9 cellular contexts compared by ENCODE assay signal in the genomic region with DNA sequence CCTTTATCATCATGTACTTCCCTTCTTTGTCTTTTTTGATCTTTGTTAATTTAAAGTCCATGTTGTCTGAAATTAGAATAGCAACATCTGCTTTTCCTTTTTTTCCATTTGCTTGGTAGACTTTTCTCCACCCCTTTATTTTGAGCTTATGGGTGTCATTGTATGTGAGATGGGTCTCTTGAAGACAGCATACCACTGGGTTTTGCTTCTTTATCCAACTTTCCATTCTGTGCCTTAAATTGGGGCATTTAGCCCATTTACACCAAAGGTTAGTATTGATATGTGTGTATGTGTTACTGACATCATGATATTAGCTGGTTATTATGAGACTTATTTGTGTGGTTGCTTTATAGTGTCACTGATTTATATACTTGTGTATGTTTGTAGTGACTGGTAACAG. TPM values are rescaled to one million over a fixed set of nuclear protein-coding genes. Genes with fewer than 3 reads are reported as not detected.
"Had no signal": no experiment of that assay in that cellular context is flagged by ENCODE, and none has a peak within 500 bp of the region (broad histone marks: within the 10 kb centered on the region; RNA-seq: fewer than 3 reads in every experiment).

No MANE protein-coding gene starts in this region.

- H2AFZ ChIP-seq: GM23338 had no signal

- H3K4me2 ChIP-seq: GM23338 had no signal

- H3K27me3 Mint-ChIP-seq: IgD-negative memory B cell had no signal

- H3K27ac ChIP-seq: HL-60 had no signal

- H3K4me3 ChIP-seq: GM23338, HAP-1 had no signal

- H3K36me3 ChIP-seq: HAP-1 had no signal

- H3K4me1 Mint-ChIP-seq: GM23338, IgD-negative memory B cell had no signal

- ATAC-seq: GM23338, HCT116, HepG2 had no signal

- DNase-seq: H7, KBM-7 had no signal

- H3K4me3 Mint-ChIP-seq: GM23338, IgD-negative memory B cell had no signal

- H3K4me1 ChIP-seq: HAP-1 had no signal

- H3K27ac Mint-ChIP-seq: GM23338, IgD-negative memory B cell had no signal

- FAIRE-seq: H1, HepG2 had no signal

- H3K9me3 ChIP-seq: HAP-1 had no signal

RNA-seq across cellular contexts. Expression of a gene that starts 50.2 kb away (rescaled TPM):
- total RNA-seq: GM23338, H1, H7, HepG2 had no signal
